ENCODE assay signal across 8 cellular contexts in genomic region chr4:184163813-184164212, GRCh38. TPM values are rescaled to one million over a fixed set of nuclear protein-coding genes. Genes with fewer than 3 reads are reported as not detected.
A peak's percentile ranks its signal among the peaks of the same experiment; 100 is the strongest.
DNase-seq lines count a peak whose midpoint lies in the region; ATAC-seq and TF ChIP-seq lines count a peak whose summit lies in the region.

No MANE protein-coding gene starts in this region.

- H3K9ac ChIP-seq in liver (ENCODE audit: low read depth in 1 of 2, low read length in 2 of 2): no peak overlapping the region

- H3K4me1 ChIP-seq in liver (ENCODE audit: control insufficient read depth in 4 of 4, insufficient read depth in 4 of 4, low read length in 3 of 4) (peaks cover 0 to 4% (median 1%) of the 10 kb centered on the region in 4 donors), uterus (no peaks in the 10 kb centered on the region)

- WGBS in liver: 18% methylated on average over 8 of the region's 8 CpGs

- ATAC-seq in GM19397 (IDR thresholded peaks at IDR 0.05; ENCODE audit: unreplicated experiment): no peak
- ATAC-seq in GM21423 (IDR thresholded peaks at IDR 0.05; ENCODE audit: unreplicated experiment): no peak

- intact Hi-C loops in uterus (cut with DNase I; ENCODE audit: low total_unique reads): loop anchor here (10.0 kb wide), 1 partner anchor 689 kb away; no protein-coding TSS in a partner anchor

- peak; percentile 98 to 99 for TF ChIP-seq RAD21 in liver (IDR thresholded peaks at IDR 0.05)

- peak; percentile 18 for TF ChIP-seq CTCF in GM20000 (IDR thresholded peaks at IDR 0.05; ENCODE audit: extremely low read depth, missing control alignments)
- TF ChIP-seq CTCF in liver (IDR thresholded peaks at IDR 0.05; ENCODE audit: low read depth, low read length, missing input control): peak; percentile 84
- TF ChIP-seq CTCF in uterus (IDR thresholded peaks at IDR 0.05): peak; percentile 23 to 54 (median 42)

- H3K9me3 ChIP-seq in liver (ENCODE audit: control insufficient read depth in 4 of 4, low read length in 3 of 4) (no peaks in the 10 kb centered on the region), uterus (no peaks in the 10 kb centered on the region)

- TF ChIP-seq POLR2A in uterus (IDR thresholded peaks at IDR 0.05): no peak

- no peak overlapping the region for H3K4me3 ChIP-seq in liver (ENCODE audit: low read depth in 1 of 3, low read length in 3 of 3)
- H3K4me3 ChIP-seq in uterus: no peak overlapping the region

- H3K27me3 ChIP-seq in liver (ENCODE audit: control insufficient read depth in 4 of 4, insufficient read depth in 4 of 4, low read length in 3 of 4) (no peaks in the 10 kb centered on the region), uterus (no peaks in the 10 kb centered on the region)

- H3K36me3 ChIP-seq in liver (ENCODE audit: control insufficient read depth in 4 of 4, insufficient read depth in 3 of 4, low read depth in 1 of 4, low read length in 3 of 4) (no peaks in the 10 kb centered on the region), uterus (no peaks in the 10 kb centered on the region)

- DNase-seq in Ammon's horn (ENCODE audit: low spot score) (peak; percentile 73), GM20000 (ENCODE audit: low spot score) (peak; percentile 62), NOMO-1 treated with dmso at 0.1 percent for 144 hours (lab: John Stamatoyannopoulos, UW; ENCODE audit: unreplicated experiment) (peak; percentile 61), caudate nucleus (lab: John Stamatoyannopoulos, UW) (peak in 39 of 61 donors; percentile 6 to 66 (median 30)), uterus (peak in 1 of 2 donors; percentile 27)

- H3K27ac ChIP-seq in caudate nucleus (ENCODE audit: low read depth, low read length): no peak overlapping the region
- H3K27ac ChIP-seq in liver (ENCODE audit: low read depth in 1 of 2, low read length in 2 of 2): no peak overlapping the region
- no peak overlapping the region for H3K27ac ChIP-seq in uterus

TF ChIP-seq in liver, 16 proteins besides CTCF, POLR2A, EP300 and RAD21:
- TF ChIP-seq, protein P1, sequence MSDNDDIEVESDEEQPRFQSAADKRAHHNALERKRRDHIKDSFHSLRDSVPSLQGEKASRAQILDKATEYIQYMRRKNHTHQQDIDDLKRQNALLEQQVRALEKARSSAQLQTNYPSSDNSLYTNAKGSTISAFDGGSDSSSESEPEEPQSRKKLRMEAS (IDR thresholded peaks at IDR 0.05): no peak

RNA-seq across cellular contexts. Expression of gene ENPP6, which starts 53.9 kb away (rescaled TPM):
- total RNA-seq in liver: under 1 TPM; 0.05 to 0.08 TPM
- under 1 TPM in 1 of 2 donors, not detected in 1; 0.05 TPM for polyA plus RNA-seq in liver
- under 1 TPM in 1 of 4 donors, not detected in 3; 0.97 TPM for total RNA-seq in uterus

Comparison
In these comparisons a context has a peak if more than half of its experiments do, and no peak if none do; other contexts are left out.
1. CTCF ChIP-seq: peak in every context shown above with its lines; median percentile 84 in liver; 42 in uterus; 18 in GM20000.